33 cellular contexts compared by ENCODE assay signal in genomic region chr5:137870647-137871339, GRCh38. TPM values are rescaled to one million over a fixed set of nuclear protein-coding genes. Genes with fewer than 3 reads are reported as not detected.
"Had no signal": no experiment of that assay in that cellular context is flagged by ENCODE, and none has a peak within 500 bp of the region (broad histone marks: within the 10 kb centered on the region; RNA-seq: fewer than 3 reads in every experiment).

No MANE protein-coding gene starts in this region.

- H3K4me3 ChIP-seq: adrenal gland, ascending aorta, cardiac muscle cell, coronary artery, left lung, sigmoid colon, smooth muscle cell, suprapubic skin, tibial artery had no signal

- H3K9me3 ChIP-seq: ascending aorta, left lung, sigmoid colon, suprapubic skin, tibial artery had no signal

- H3K4me1 Mint-ChIP-seq: activated CD4-positive, alpha-beta T cell treated with anti-CD3 and anti-CD28 coated beads for 36 hours had no signal

- H3K4me3 Mint-ChIP-seq: activated CD4-positive, alpha-beta T cell treated with anti-CD3 and anti-CD28 coated beads for 36 hours; activated naive CD8-positive, alpha-beta T cell treated with anti-CD3 and anti-CD28 coated beads for 36 hours; stimulated activated memory B cell treated with anti-CD40 and anti-IgM and Interleukin-4, amounts not matched to agents 10 μg/mL and 1 μg/mL and 100 μg/mL, for 72 hours; stimulated activated naive CD8-positive, alpha-beta T cell treated with anti-CD3 and anti-CD28 coated beads, Interleukin-15, amount 100 ng/mL, for 72 hours; T-helper 2 cell treated with Interferon-gamma antibody and Interleukin-4, amounts not matched to agents 5 μg/mL and 100 μg/mL, for 36 hours had no signal

- H3K27me3 Mint-ChIP-seq: activated CD4-positive, alpha-beta T cell treated with anti-CD3 and anti-CD28 coated beads for 36 hours; naive B cell; stimulated activated memory B cell treated with anti-CD40 and anti-IgM and Interleukin-4, amounts not matched to agents 10 μg/mL and 1 μg/mL and 100 μg/mL, for 72 hours; stimulated activated naive CD8-positive, alpha-beta T cell treated with anti-CD3 and anti-CD28 coated beads, Interleukin-15, amount 100 ng/mL, for 72 hours had no signal

- H3K9me3 Mint-ChIP-seq: activated naive CD8-positive, alpha-beta T cell treated with anti-CD3 and anti-CD28 coated beads for 36 hours; brain; naive B cell; stimulated activated memory B cell treated with anti-CD40 and anti-IgM and Interleukin-4, amounts not matched to agents 10 μg/mL and 1 μg/mL and 100 μg/mL, for 72 hours; stimulated activated naive CD8-positive, alpha-beta T cell treated with anti-CD3 and anti-CD28 coated beads, Interleukin-15, amount 100 ng/mL, for 72 hours; T-helper 2 cell treated with Interferon-gamma antibody and Interleukin-4, amounts not matched to agents 5 μg/mL and 100 μg/mL, for 36 hours had no signal

- H3K4me2 ChIP-seq: smooth muscle cell had no signal

- H3K27me3 ChIP-seq: adrenal gland, ascending aorta, cardiac muscle cell, left lung, sigmoid colon, suprapubic skin, tibial artery had no signal

- DNase-seq: activated CD4-positive, alpha-beta T cell treated with anti-CD3 and anti-CD28 coated beads for 36 hours; activated CD4-positive, CD25-positive, alpha-beta regulatory T cell; activated effector memory CD4-positive, alpha-beta T cell treated with Interleukin-2 at 50 U/mL for 16 hours; activated naive CD4-positive, alpha-beta T cell treated with Interleukin-2 at 50 U/mL for 16 hours; activated naive CD8-positive, alpha-beta T cell treated with anti-CD3 and anti-CD28 coated beads for 36 hours; adrenal gland; kidney glomerular epithelial cell; left lung; naive B cell; sigmoid colon; stimulated activated CD4-positive, alpha-beta T cell treated with anti-CD3 and anti-CD28 coated beads, Interleukin-1b, Interleukin-23, amount 100 ng/mL, for 48 hours; stimulated activated CD4-positive, alpha-beta T cell treated with anti-CD3 and anti-CD28 coated beads, Interleukin-4, amount 100 ng/mL, for 4 hours; stimulated activated CD8-positive, alpha-beta memory T cell treated with anti-CD3 and anti-CD28 coated beads, Interleukin-4, amount 100 ng/mL, for 48 hours; stimulated activated naive CD8-positive, alpha-beta T cell treated with anti-CD3 and anti-CD28 coated beads, Interleukin-15, amount 100 ng/mL, for 72 hours; T-helper 1 cell; tibial artery had no signal

- H3K4me1 ChIP-seq: adrenal gland, ascending aorta, left lung, sigmoid colon, suprapubic skin, tibial artery had no signal

- H3K27ac ChIP-seq: adrenal gland, ascending aorta, cardiac muscle cell, coronary artery, left lung, sigmoid colon, suprapubic skin, tibial artery had no signal

- H3K36me3 Mint-ChIP-seq: activated naive CD8-positive, alpha-beta T cell treated with anti-CD3 and anti-CD28 coated beads for 36 hours; brain; naive B cell had no signal

- H3K36me3 ChIP-seq: adrenal gland, ascending aorta, cardiac muscle cell, left lung, sigmoid colon, suprapubic skin, tibial artery had no signal

- H3K27ac Mint-ChIP-seq: activated CD4-positive, alpha-beta T cell treated with anti-CD3 and anti-CD28 coated beads for 36 hours; activated naive CD8-positive, alpha-beta T cell treated with anti-CD3 and anti-CD28 coated beads for 36 hours; stimulated activated memory B cell treated with anti-CD40 and anti-IgM and Interleukin-4, amounts not matched to agents 10 μg/mL and 1 μg/mL and 100 μg/mL, for 72 hours; stimulated activated naive CD8-positive, alpha-beta T cell treated with anti-CD3 and anti-CD28 coated beads, Interleukin-15, amount 100 ng/mL, for 72 hours; T-helper 2 cell treated with Interferon-gamma antibody and Interleukin-4, amounts not matched to agents 5 μg/mL and 100 μg/mL, for 36 hours had no signal

- ATAC-seq: activated CD4-positive, alpha-beta T cell treated with anti-CD3 and anti-CD28 coated beads for 36 hours; left lung; stimulated activated memory B cell treated with anti-CD40 and anti-IgM and Interleukin-4, amounts not matched to agents 10 μg/mL and 1 μg/mL and 100 μg/mL, for 72 hours; stimulated activated naive CD8-positive, alpha-beta T cell treated with anti-CD3 and anti-CD28 coated beads, Interleukin-15, amount 100 ng/mL, for 72 hours had no signal

RNA-seq across cellular contexts. Expression of gene MYOT, which starts 3.1 kb away (rescaled TPM):
- total RNA-seq: activated CD4-positive, alpha-beta T cell treated with anti-CD3 and anti-CD28 coated beads for 36 hours; activated naive CD8-positive, alpha-beta T cell treated with anti-CD3 and anti-CD28 coated beads for 36 hours; cardiac muscle cell; endothelial cell of umbilical vein; fibroblast of lung; fibroblast of villous mesenchyme; lung microvascular endothelial cell; osteoblast; renal cortical epithelial cell; smooth muscle cell had no signal
- polyA plus RNA-seq: cardiac muscle cell, endothelial cell of umbilical vein, fibroblast of lung had no signal

RNA-seq across cellular contexts. Expression of gene PKD2L2, which starts 18.5 kb away (rescaled TPM):
- total RNA-seq: activated naive CD8-positive, alpha-beta T cell treated with anti-CD3 and anti-CD28 coated beads for 36 hours; ascending aorta; cardiac muscle cell; cerebellum; endothelial cell of umbilical vein; fibroblast of lung; fibroblast of villous mesenchyme; left lung; lung microvascular endothelial cell; mucosa of gallbladder; osteoblast; smooth muscle cell; suprapubic skin; ureter had no signal
- polyA plus RNA-seq: cardiac muscle cell, endothelial cell of umbilical vein, fibroblast of lung had no signal
